ENCODE assay signal across 1 cellular context in the genomic region with DNA sequence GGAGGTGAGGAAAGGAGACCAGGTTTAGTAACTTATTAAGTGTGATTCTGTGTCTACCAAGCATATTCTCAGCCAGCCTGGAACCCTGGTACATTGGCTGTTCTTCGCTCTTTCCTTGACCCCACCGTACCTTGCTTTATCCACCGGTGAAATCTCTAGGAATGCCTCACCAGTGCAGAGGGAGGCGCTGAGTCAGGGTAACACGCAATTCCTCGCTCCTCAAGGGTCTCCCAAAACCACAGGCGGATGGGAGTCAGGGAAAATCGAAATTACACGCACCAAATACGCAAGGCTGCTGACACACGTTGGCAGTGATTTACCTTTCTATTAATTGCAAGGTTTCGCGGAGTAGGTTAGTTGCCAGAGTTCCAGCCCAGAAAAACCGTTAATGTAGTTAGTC.
TF ChIP-seq lines count a peak whose summit lies in the region.

No MANE protein-coding gene starts in this region.

TF ChIP-seq in HEK293, 187 proteins besides CTCF, POLR2A, EP300 and RAD21 (continued from another document):
- TF ChIP-seq, protein P1, sequence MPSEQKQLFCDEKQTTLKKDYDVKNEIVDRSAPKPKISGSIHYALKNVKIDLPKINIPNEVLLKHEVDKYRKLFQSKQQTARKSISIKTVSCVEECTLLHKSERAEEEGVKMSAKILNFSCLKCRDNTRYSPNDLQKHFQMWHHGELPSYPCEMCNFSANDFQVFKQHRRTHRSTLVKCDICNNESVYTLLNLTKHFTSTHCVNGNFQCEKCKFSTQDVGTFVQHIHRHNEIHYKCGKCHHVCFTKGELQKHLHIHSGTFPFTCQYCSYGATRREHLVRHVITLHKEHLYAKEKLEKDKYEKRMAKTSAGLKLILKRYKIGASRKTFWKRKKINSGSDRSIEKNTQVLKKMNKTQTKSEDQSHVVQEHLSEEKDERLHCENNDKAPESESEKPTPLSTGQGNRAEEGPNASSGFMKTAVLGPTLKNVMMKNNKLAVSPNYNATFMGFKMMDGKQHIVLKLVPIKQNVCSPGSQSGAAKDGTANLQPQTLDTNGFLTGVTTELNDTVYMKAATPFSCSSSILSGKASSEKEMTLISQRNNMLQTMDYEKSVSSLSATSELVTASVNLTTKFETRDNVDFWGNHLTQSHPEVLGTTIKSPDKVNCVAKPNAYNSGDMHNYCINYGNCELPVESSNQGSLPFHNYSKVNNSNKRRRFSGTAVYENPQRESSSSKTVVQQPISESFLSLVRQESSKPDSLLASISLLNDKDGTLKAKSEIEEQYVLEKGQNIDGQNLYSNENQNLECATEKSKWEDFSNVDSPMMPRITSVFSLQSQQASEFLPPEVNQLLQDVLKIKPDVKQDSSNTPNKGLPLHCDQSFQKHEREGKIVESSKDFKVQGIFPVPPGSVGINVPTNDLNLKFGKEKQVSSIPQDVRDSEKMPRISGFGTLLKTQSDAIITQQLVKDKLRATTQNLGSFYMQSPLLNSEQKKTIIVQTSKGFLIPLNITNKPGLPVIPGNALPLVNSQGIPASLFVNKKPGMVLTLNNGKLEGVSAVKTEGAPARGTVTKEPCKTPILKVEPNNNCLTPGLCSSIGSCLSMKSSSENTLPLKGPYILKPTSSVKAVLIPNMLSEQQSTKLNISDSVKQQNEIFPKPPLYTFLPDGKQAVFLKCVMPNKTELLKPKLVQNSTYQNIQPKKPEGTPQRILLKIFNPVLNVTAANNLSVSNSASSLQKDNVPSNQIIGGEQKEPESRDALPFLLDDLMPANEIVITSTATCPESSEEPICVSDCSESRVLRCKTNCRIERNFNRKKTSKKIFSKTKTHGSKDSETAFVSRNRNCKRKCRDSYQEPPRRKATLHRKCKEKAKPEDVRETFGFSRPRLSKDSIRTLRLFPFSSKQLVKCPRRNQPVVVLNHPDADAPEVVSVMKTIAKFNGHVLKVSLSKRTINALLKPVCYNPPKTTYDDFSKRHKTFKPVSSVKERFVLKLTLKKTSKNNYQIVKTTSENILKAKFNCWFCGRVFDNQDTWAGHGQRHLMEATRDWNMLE (tag by site-specific recombination; conservative IDR thresholded peaks at IDR 0.05; ENCODE audit: low read depth): no peak
- TF ChIP-seq ZNF341 (tag by site-specific recombination; IDR thresholded peaks at IDR 0.05; ENCODE audit: low read depth): peak; percentile 99
- TF ChIP-seq, protein P2, sequence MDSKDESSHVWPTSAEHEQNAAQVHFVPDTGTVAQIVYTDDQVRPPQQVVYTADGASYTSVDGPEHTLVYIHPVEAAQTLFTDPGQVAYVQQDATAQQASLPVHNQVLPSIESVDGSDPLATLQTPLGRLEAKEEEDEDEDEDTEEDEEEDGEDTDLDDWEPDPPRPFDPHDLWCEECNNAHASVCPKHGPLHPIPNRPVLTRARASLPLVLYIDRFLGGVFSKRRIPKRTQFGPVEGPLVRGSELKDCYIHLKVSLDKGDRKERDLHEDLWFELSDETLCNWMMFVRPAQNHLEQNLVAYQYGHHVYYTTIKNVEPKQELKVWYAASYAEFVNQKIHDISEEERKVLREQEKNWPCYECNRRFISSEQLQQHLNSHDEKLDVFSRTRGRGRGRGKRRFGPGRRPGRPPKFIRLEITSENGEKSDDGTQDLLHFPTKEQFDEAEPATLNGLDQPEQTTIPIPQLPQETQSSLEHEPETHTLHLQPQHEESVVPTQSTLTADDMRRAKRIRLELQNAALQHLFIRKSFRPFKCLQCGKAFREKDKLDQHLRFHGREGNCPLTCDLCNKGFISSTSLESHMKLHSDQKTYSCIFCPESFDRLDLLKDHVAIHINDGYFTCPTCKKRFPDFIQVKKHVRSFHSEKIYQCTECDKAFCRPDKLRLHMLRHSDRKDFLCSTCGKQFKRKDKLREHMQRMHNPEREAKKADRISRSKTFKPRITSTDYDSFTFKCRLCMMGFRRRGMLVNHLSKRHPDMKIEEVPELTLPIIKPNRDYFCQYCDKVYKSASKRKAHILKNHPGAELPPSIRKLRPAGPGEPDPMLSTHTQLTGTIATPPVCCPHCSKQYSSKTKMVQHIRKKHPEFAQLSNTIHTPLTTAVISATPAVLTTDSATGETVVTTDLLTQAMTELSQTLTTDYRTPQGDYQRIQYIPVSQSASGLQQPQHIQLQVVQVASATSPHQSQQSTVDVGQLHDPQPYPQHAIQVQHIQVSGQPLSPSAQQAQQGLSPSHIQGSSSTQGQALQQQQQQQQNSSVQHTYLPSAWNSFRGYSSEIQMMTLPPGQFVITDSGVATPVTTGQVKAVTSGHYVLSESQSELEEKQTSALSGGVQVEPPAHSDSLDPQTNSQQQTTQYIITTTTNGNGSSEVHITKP (tag by site-specific recombination; IDR thresholded peaks at IDR 0.05): peak; percentile 50; the same call in 1 of the 2 replicates
- TF ChIP-seq, protein P3, sequence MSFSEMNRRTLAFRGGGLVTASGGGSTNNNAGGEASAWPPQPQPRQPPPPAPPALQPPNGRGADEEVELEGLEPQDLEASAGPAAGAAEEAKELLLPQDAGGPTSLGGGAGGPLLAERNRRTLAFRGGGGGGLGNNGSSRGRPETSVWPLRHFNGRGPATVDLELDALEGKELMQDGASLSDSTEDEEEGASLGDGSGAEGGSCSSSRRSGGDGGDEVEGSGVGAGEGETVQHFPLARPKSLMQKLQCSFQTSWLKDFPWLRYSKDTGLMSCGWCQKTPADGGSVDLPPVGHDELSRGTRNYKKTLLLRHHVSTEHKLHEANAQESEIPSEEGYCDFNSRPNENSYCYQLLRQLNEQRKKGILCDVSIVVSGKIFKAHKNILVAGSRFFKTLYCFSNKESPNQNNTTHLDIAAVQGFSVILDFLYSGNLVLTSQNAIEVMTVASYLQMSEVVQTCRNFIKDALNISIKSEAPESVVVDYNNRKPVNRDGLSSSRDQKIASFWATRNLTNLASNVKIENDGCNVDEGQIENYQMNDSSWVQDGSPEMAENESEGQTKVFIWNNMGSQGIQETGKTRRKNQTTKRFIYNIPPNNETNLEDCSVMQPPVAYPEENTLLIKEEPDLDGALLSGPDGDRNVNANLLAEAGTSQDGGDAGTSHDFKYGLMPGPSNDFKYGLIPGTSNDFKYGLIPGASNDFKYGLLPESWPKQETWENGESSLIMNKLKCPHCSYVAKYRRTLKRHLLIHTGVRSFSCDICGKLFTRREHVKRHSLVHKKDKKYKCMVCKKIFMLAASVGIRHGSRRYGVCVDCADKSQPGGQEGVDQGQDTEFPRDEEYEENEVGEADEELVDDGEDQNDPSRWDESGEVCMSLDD (tag by site-specific recombination; IDR thresholded peaks at IDR 0.05): no peak
- TF ChIP-seq, protein P4, sequence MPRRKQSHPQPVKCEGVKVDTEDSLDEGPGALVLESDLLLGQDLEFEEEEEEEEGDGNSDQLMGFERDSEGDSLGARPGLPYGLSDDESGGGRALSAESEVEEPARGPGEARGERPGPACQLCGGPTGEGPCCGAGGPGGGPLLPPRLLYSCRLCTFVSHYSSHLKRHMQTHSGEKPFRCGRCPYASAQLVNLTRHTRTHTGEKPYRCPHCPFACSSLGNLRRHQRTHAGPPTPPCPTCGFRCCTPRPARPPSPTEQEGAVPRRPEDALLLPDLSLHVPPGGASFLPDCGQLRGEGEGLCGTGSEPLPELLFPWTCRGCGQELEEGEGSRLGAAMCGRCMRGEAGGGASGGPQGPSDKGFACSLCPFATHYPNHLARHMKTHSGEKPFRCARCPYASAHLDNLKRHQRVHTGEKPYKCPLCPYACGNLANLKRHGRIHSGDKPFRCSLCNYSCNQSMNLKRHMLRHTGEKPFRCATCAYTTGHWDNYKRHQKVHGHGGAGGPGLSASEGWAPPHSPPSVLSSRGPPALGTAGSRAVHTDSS (tag by site-specific recombination; IDR thresholded peaks at IDR 0.05): no peak
